Comparison of ENCODE assay signal across 33 cellular contexts in the genomic region with DNA sequence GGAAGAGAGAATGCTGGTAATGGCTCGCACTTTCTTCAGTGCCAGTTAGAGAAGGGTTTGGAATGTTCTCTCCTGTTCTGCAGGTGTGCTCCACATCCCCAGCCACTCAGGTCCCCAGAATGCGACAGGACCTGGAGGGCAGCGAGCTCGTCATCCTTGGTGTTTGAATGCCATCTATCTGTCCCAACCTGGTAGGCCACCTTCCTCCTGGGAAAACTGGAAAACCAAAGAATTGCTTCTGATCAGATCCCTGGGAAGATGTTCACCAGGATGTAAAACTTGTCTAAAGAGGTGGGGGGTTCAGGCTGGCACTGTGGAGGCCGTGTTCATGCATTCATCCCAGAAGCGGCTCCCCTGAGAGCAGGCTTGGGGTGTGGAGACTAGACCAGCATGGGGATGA.
"Had no signal": no experiment of that assay in that cellular context is flagged by ENCODE, and none has a peak within 500 bp of the region (broad histone marks: within the 10 kb centered on the region; RNA-seq: fewer than 3 reads in every experiment).

No MANE protein-coding gene starts in this region.

- H3K27ac ChIP-seq: brain microvascular endothelial cell, PC-9, RWPE1 had no signal

- H3K27me3 ChIP-seq: brain microvascular endothelial cell had no signal

- H3K4me3 Mint-ChIP-seq: activated CD4-positive, alpha-beta T cell treated with anti-CD3 and anti-CD28 coated beads, Interleukin-2, amount 10 ng/mL, durations not matched to agents 24 days and 14 days; activated CD8-positive, alpha-beta T cell treated with anti-CD3 and anti-CD28 coated beads for 36 hours; activated naive CD8-positive, alpha-beta T cell treated with anti-CD3 and anti-CD28 coated beads for 36 hours; activated T-cell treated with anti-CD3 and anti-CD28 coated beads, Interleukin-2, amount 50 U/mL, for 72 hours; activated T-helper 17 cell treated with anti-CD3 and anti-CD28 coated beads, Interleukin-2, amount 50 U/mL, for 72 hours had no signal

- H3K36me3 Mint-ChIP-seq: activated naive CD8-positive, alpha-beta T cell treated with anti-CD3 and anti-CD28 coated beads for 36 hours had no signal

- H3K27ac Mint-ChIP-seq: activated CD4-positive, alpha-beta T cell treated with anti-CD3 and anti-CD28 coated beads, Interleukin-2, amount 10 ng/mL, durations not matched to agents 24 days and 14 days; activated CD8-positive, alpha-beta T cell treated with anti-CD3 and anti-CD28 coated beads for 36 hours; activated naive CD8-positive, alpha-beta T cell treated with anti-CD3 and anti-CD28 coated beads for 36 hours; activated T-cell treated with anti-CD3 and anti-CD28 coated beads, Interleukin-2, amount 50 U/mL, for 72 hours; activated T-helper 17 cell treated with anti-CD3 and anti-CD28 coated beads, Interleukin-2, amount 50 U/mL, for 72 hours had no signal

- ATAC-seq: activated CD8-positive, alpha-beta T cell treated with anti-CD3 and anti-CD28 coated beads for 36 hours; activated T-cell treated with anti-CD3 and anti-CD28 coated beads, Interleukin-2, amount 50 U/mL, for 72 hours; activated T-helper 17 cell treated with anti-CD3 and anti-CD28 coated beads, Interleukin-2, amount 50 U/mL, for 72 hours; K562; Right ventricle myocardium inferior; SK-N-SH treated with all-trans-retinoic acid at 6 μM for 48 hours had no signal

- H3K36me3 ChIP-seq: brain microvascular endothelial cell had no signal

- H3K27me3 Mint-ChIP-seq: activated CD4-positive, alpha-beta T cell treated with anti-CD3 and anti-CD28 coated beads, Interleukin-2, amount 10 ng/mL, durations not matched to agents 24 days and 14 days; activated CD8-positive, alpha-beta T cell treated with anti-CD3 and anti-CD28 coated beads for 36 hours had no signal

- H3K9me3 Mint-ChIP-seq: activated CD8-positive, alpha-beta T cell treated with anti-CD3 and anti-CD28 coated beads for 36 hours had no signal

- H3K4me1 Mint-ChIP-seq: activated CD4-positive, alpha-beta T cell treated with anti-CD3 and anti-CD28 coated beads, Interleukin-2, amount 10 ng/mL, durations not matched to agents 24 days and 14 days; activated naive CD8-positive, alpha-beta T cell treated with anti-CD3 and anti-CD28 coated beads for 36 hours; activated T-helper 17 cell treated with anti-CD3 and anti-CD28 coated beads, Interleukin-2, amount 50 U/mL, for 72 hours had no signal

- H3K4me3 ChIP-seq: K562, PC-9 had no signal

- DNase-seq: activated CD4-positive, alpha-beta T cell treated with anti-CD3 and anti-CD28 coated beads, Interleukin-2, amount 10 ng/mL, durations not matched to agents 24 days and 14 days; activated CD4-positive, alpha-beta T cell treated with anti-CD3 and anti-CD28 coated beads, Interleukin-2, amount 50 U/mL, for 4 hours; activated CD8-positive, alpha-beta T cell treated with anti-CD3 and anti-CD28 coated beads for 36 hours; activated effector memory CD4-positive, alpha-beta T cell treated with anti-CD3 and anti-CD28 coated beads, Interleukin-2, amount 50 U/mL, for 16 hours; activated naive CD4-positive, alpha-beta T cell; activated naive CD4-positive, alpha-beta T cell treated with anti-CD3 and anti-CD28 coated beads, Interleukin-2, amount 50 U/mL, for 16 hours; activated naive CD8-positive, alpha-beta T cell treated with anti-CD3 and anti-CD28 coated beads for 36 hours; activated T-cell treated with anti-CD3 and anti-CD28 coated beads, Interleukin-2, amount 50 U/mL, for 1 hour; activated T-cell treated with anti-CD3 and anti-CD28 coated beads, Interleukin-2, amount 50 U/mL, for 72 hours; amniotic stem cell; aorta; brain microvascular endothelial cell; central memory CD4-positive, alpha-beta T cell; NCI-H1092 treated with DMSO at 0.1 percent for 48 hours; NCI-H1417; NCI-H146; NCI-H187; NCI-H2029 treated with DMSO at 0.1 percent for 48 hours; NCI-H345; NCI-H510A; NCI-H526; NCI-H748 treated with DMSO at 0.1 percent for 48 hours; PC-9; SIG-M5; SW 1271; T-helper 1 cell; T-helper 2 cell; T-helper 9 cell had no signal
